1 cellular context compared by ENCODE assay signal in genomic region chr3:37571269-37571668, GRCh38.
TF ChIP-seq lines count a peak whose summit lies in the region.

No MANE protein-coding gene starts in this region.

TF ChIP-seq in WTC11, 78 proteins besides CTCF, POLR2A, EP300 and RAD21 (continued from another document):
- TF ChIP-seq PRDM15 (CRISPR knock-in tag; IDR thresholded peaks at IDR 0.05) = no peak
- no peak for TF ChIP-seq GABPB1 (CRISPR knock-in tag; IDR thresholded peaks at IDR 0.05)
- no peak for TF ChIP-seq ZBTB21 (CRISPR knock-in tag; IDR thresholded peaks at IDR 0.05; ENCODE audit: borderline replicate concordance)
- no peak for TF ChIP-seq JAZF1 (CRISPR knock-in tag; IDR thresholded peaks at IDR 0.05)
- TF ChIP-seq ZBTB43 (CRISPR knock-in tag; IDR thresholded peaks at IDR 0.05) = no peak
- no peak for TF ChIP-seq HMGXB4 (CRISPR knock-in tag; IDR thresholded peaks at IDR 0.05)
